ENCODE assay signal across 22 cellular contexts in the genomic region with DNA sequence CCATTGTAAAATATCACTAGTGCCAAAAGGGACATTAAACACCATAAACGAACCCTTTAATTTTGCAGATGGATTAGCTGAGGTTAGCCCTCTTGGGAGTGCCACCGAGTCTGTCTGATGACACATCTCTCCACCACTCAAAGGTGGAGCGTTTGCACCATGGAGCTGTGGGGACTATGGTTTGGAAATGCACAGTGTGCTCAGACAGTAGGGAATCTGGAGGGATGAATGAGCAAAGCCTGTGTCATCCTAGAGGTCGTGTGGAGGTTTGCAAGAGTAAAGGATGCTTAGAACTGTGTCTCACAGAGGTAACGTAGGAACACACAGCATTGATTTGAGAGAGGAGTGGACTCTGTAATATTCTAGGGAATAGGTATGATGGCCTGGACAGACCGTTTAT.
DNase-seq lines count a peak whose midpoint lies in the region; ATAC-seq and TF ChIP-seq lines count a peak whose summit lies in the region.
"Had no signal": no experiment of that assay in that cellular context is flagged by ENCODE, and none has a peak within 500 bp of the region (broad histone marks: within the 10 kb centered on the region; RNA-seq: fewer than 3 reads in every experiment).

No MANE protein-coding gene starts in this region.

- H2AFZ ChIP-seq in GM23248, result no peak overlapping the region
- no peak overlapping the region for H2AFZ ChIP-seq in osteoblast (ENCODE audit: low read length)
- H2AFZ ChIP-seq in Karpas-422 (ENCODE audit: low read length), result no peak overlapping the region

- peak; percentile 25 for TF ChIP-seq CTCF in endodermal cell (conservative IDR thresholded peaks at IDR 0.05)
- no peak for TF ChIP-seq CTCF in osteoblast (IDR thresholded peaks at IDR 0.05; ENCODE audit: extremely low read depth, low read depth, low read length)
- no peak for TF ChIP-seq CTCF in gastrocnemius medialis (IDR thresholded peaks at IDR 0.05 in 4 of 5, conservative IDR thresholded peaks at IDR 0.05 in 1 of 5)

- no peaks in the 10 kb centered on the region for H3K27me3 Mint-ChIP-seq in endodermal cell (ENCODE audit: insufficient read depth)
- H3K27me3 Mint-ChIP-seq: naive B cell had no signal

- H3F3A ChIP-seq in GM23248 (ENCODE audit: insufficient read depth), result peaks cover 12% of the 10 kb centered on the region

- H3K27me3 ChIP-seq in GM23248 (replicated peaks; ENCODE audit: insufficient read depth) (no peaks in the 10 kb centered on the region), endodermal cell (ENCODE audit: control insufficient read depth, insufficient read depth, low read length, poor library complexity, severe bottlenecking) (no peaks in the 10 kb centered on the region), osteoblast (ENCODE audit: insufficient read depth, low read length) (no peaks in the 10 kb centered on the region), gastrocnemius medialis (no peaks in the 10 kb centered on the region), Karpas-422 (ENCODE audit: low read length) (no peaks in the 10 kb centered on the region)
- H3K27me3 ChIP-seq: adrenal gland, tibial artery had no signal

- H3K9ac ChIP-seq in GM23248 (no peak overlapping the region), endodermal cell (ENCODE audit: extremely low read depth, low read length, poor library complexity, severe bottlenecking) (no peak overlapping the region), Karpas-422 (ENCODE audit: low read length) (no peak overlapping the region)

- H3K27ac ChIP-seq in GM23248 (peak overlapping the region; percentile 42), endodermal cell (ENCODE audit: low read depth, low read length) (no peak overlapping the region), osteoblast (ENCODE audit: low read depth, low read length) (no peak overlapping the region), gastrocnemius medialis (no peak overlapping the region), Karpas-422 (ENCODE audit: low read length) (no peak overlapping the region)
- H3K27ac ChIP-seq: adrenal gland, dorsolateral prefrontal cortex, tibial artery had no signal

- H4K20me1 ChIP-seq in GM23248 (ENCODE audit: insufficient read depth), result no peaks in the 10 kb centered on the region
- H4K20me1 ChIP-seq in osteoblast (ENCODE audit: insufficient read depth, low read length), result no peaks in the 10 kb centered on the region
- H4K20me1 ChIP-seq in Karpas-422 (ENCODE audit: insufficient read depth, low read depth, low read length), result no peaks in the 10 kb centered on the region

- H3K4me1 ChIP-seq in GM23248 (ENCODE audit: insufficient read depth) (peaks cover 21% of the 10 kb centered on the region), endodermal cell (ENCODE audit: control insufficient read depth, insufficient read depth, low read length) (peaks cover 7% of the 10 kb centered on the region), osteoblast (ENCODE audit: insufficient read depth, low read length) (peaks cover 13% of the 10 kb centered on the region), gastrocnemius medialis (no peaks in the 10 kb centered on the region), Karpas-422 (ENCODE audit: low read length) (no peaks in the 10 kb centered on the region)
- H3K4me1 ChIP-seq: adrenal gland, tibial artery had no signal

- H3K36me3 ChIP-seq in GM23248 (ENCODE audit: low read depth) (no peaks in the 10 kb centered on the region), endodermal cell (ENCODE audit: control insufficient read depth, insufficient read depth, low read length) (no peaks in the 10 kb centered on the region), osteoblast (ENCODE audit: insufficient read depth, low read length) (no peaks in the 10 kb centered on the region), gastrocnemius medialis (no peaks in the 10 kb centered on the region), Karpas-422 (ENCODE audit: insufficient read depth, low read length) (no peaks in the 10 kb centered on the region)
- H3K36me3 ChIP-seq: adrenal gland, tibial artery had no signal

- in situ Hi-C loops in GM23248 (cut with MboI) (no loop called here), gastrocnemius medialis (cut with MboI; ENCODE audit: low sequenced_read_pairs in 4 of 4) (loop anchor here in 2 of 4 donors (25.0 kb wide), 2 partner anchors 846 to 1121 kb away; a partner anchor contains a TSS)

- no peak overlapping the region for H3K27ac Mint-ChIP-seq in endodermal cell
- H3K27ac Mint-ChIP-seq: activated CD8-positive, alpha-beta T cell treated with anti-CD3 and anti-CD28 coated beads, Interleukin-2, amount 10 ng/mL, durations not matched to agents 7 days and 5 days had no signal

- H3K9me3 ChIP-seq in GM23248 (ENCODE audit: low read depth) (no peaks in the 10 kb centered on the region), endodermal cell (ENCODE audit: control insufficient read depth, low read length) (no peaks in the 10 kb centered on the region), osteoblast (ENCODE audit: low read depth, low read length) (no peaks in the 10 kb centered on the region), gastrocnemius medialis (no peaks in the 10 kb centered on the region), Karpas-422 (ENCODE audit: low read length) (no peaks in the 10 kb centered on the region)
- H3K9me3 ChIP-seq: adrenal gland, tibial artery had no signal

- no peaks in the 10 kb centered on the region for H3K9me3 Mint-ChIP-seq in endodermal cell
- H3K9me3 Mint-ChIP-seq: CD8-positive, alpha-beta memory T cell had no signal

- TF ChIP-seq POLR2A in gastrocnemius medialis (IDR thresholded peaks at IDR 0.05), result no peak

- WGBS in GM23248 (ENCODE audit: low coverage in 1 of 2, low lambda C conversion rate in 2 of 2, missing lambda C conversion rate in 2 of 2), 2 experiments, result 14 to 19% methylated on average over 6 of the region's 6 CpGs
- 84 to 87% methylated on average over 5 to 6 of the region's 6 CpGs for WGBS in endodermal cell (ENCODE audit: insufficient coverage in 1 of 2, insufficient read length in 1 of 2), 2 experiments

- H3K4me1 Mint-ChIP-seq in endodermal cell, result peaks cover 19% of the 10 kb centered on the region

- H3K4me3 ChIP-seq in GM23248 (no peak overlapping the region), endodermal cell (ENCODE audit: low read length) (no peak overlapping the region), osteoblast (ENCODE audit: insufficient read depth, low read length) (no peak overlapping the region), gastrocnemius medialis (no peak overlapping the region), Karpas-422 (ENCODE audit: low read length) (no peak overlapping the region)
- H3K4me3 ChIP-seq: adrenal gland, dorsolateral prefrontal cortex, tibial artery had no signal

- H3K36me3 Mint-ChIP-seq in endodermal cell (ENCODE audit: low read depth), result no peaks in the 10 kb centered on the region
- H3K36me3 Mint-ChIP-seq: CD8-positive, alpha-beta memory T cell had no signal

- intact Hi-C loops in gastrocnemius medialis (cut with DNase I; ENCODE audit: low total_unique reads), result no loop called here

- H3K9me2 ChIP-seq in GM23248 (ENCODE audit: insufficient read depth), result no peaks in the 10 kb centered on the region
- no peaks in the 10 kb centered on the region for H3K9me2 ChIP-seq in Karpas-422 (replicated peaks; ENCODE audit: insufficient read depth, low read length)

- H3K4me3 Mint-ChIP-seq in endodermal cell, result no peak overlapping the region
- H3K4me3 Mint-ChIP-seq: activated CD8-positive, alpha-beta T cell treated with anti-CD3 and anti-CD28 coated beads, Interleukin-2, amount 10 ng/mL, durations not matched to agents 7 days and 5 days had no signal

- ATAC-seq in gastrocnemius medialis, result no peak
- ATAC-seq in HG02678 (IDR thresholded peaks at IDR 0.05; ENCODE audit: unreplicated experiment), result no peak
- ATAC-seq: activated CD8-positive, alpha-beta T cell treated with anti-CD3 and anti-CD28 coated beads, Interleukin-2, amount 10 ng/mL, durations not matched to agents 7 days and 5 days; stimulated activated naive CD8-positive, alpha-beta T cell treated with anti-CD3 and anti-CD28 coated beads, Interleukin-15, Interleukin-2, amounts not matched to agents 100 U/mL and 50 U/mL, for 24 hours had no signal

- H3K79me2 ChIP-seq in GM23248 (ENCODE audit: insufficient read depth) (no peaks in the 10 kb centered on the region), osteoblast (ENCODE audit: insufficient read depth, low read length) (no peaks in the 10 kb centered on the region), Karpas-422 (ENCODE audit: low read length) (no peaks in the 10 kb centered on the region)

- DNase-seq in GM23248, result peak; percentile 84
- DNase-seq in M059J (ENCODE audit: low read depth), result peak; percentile 79
- DNase-seq in endodermal cell, result no peak
- DNase-seq in osteoblast (ENCODE audit: insufficient read length, low spot score, missing footprints), result peak; percentile 66
- DNase-seq in cerebellar cortex (ENCODE audit: low spot score), result no peak
- DNase-seq in gastrocnemius medialis, result no peak
- DNase-seq in Karpas-422, result no peak
- DNase-seq: activated CD4-positive, alpha-beta T cell treated with anti-CD3 and anti-CD28 coated beads for 1 hour; activated CD8-positive, alpha-beta T cell treated with anti-CD3 and anti-CD28 coated beads, Interleukin-2, amount 10 ng/mL, durations not matched to agents 7 days and 5 days; adrenal gland; caudate nucleus; CD8-positive, alpha-beta memory T cell; DMS53; dorsolateral prefrontal cortex; naive B cell; NCI-H146; NCI-H526 treated with DMSO at 0.1 percent for 48 hours; retina; stimulated activated CD4-positive, alpha-beta T cell treated with anti-CD3 and anti-CD28 coated beads, Interleukin-4, amount 100 ng/mL, for 4 hours; stimulated activated naive CD8-positive, alpha-beta T cell treated with anti-CD3 and anti-CD28 coated beads, Interleukin-15, Interleukin-2, amounts not matched to agents 100 U/mL and 50 U/mL, for 24 hours; tibial artery had no signal

- no peak overlapping the region for H3K4me2 ChIP-seq in GM23248 (ENCODE audit: unreplicated experiment)
- H3K4me2 ChIP-seq in osteoblast (ENCODE audit: insufficient read depth, low read length), result no peak overlapping the region
- H3K4me2 ChIP-seq in Karpas-422 (ENCODE audit: low read depth, low read length, poor library complexity, severe bottlenecking), result no peak overlapping the region

Comparison
In these comparisons a context has a peak if more than half of its experiments do, and no peak if none do; other contexts are left out.
1. DNase-seq: peak in GM23248 (single experiment), M059J (single experiment) and osteoblast (single experiment); none in endodermal cell (single experiment), cerebellar cortex (single experiment), gastrocnemius medialis (0 of 2) and Karpas-422 (single experiment).